ENCODE assay signal across 1 cellular context in the genomic region with DNA sequence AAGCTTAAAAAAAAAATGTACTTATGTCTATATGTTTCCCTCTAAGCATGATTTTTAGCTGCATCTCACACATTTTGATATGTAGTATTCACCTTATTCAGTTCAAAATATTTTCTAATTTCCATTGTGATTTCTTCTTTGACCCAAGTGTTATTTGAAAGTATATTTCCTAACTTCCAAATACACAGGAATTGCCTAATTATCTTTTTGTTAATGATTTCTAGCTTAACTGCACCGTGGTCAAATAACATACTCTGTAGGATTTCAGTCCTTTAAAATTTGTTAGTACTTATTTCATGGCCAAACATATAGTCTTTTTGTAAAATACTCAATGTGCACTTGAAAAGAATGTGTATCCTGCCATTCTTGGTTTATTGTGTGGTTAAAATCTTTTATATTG.
TF ChIP-seq lines count a peak whose summit lies in the region.

No MANE protein-coding gene starts in this region.

TF ChIP-seq in liver, 16 proteins besides CTCF, POLR2A, EP300 and RAD21 (continued from another document):
- no peak for TF ChIP-seq REST (IDR thresholded peaks at IDR 0.05)
- no peak for TF ChIP-seq JUND (IDR thresholded peaks at IDR 0.05)
- TF ChIP-seq NR2F2 (IDR thresholded peaks at IDR 0.05) = no peak
- peak in 1 of 2 donors; percentile 40 for TF ChIP-seq RXRA (IDR thresholded peaks at IDR 0.05)
- TF ChIP-seq EGR1 (IDR thresholded peaks at IDR 0.05; ENCODE audit: low read depth in 2 of 2) = peak in 1 of 2 donors; percentile 30
TF ChIP-seq in liver: peak in this region for 7.
